ENCODE assay signal across 33 cellular contexts in genomic region chr6:51663525-51663924, GRCh38.
DNase-seq lines count a peak whose midpoint lies in the region; ATAC-seq, FAIRE-seq and TF ChIP-seq lines count a peak whose summit lies in the region.
"Had no signal": no experiment of that assay in that cellular context is flagged by ENCODE, and none has a peak within 500 bp of the region (broad histone marks: within the 10 kb centered on the region; RNA-seq: fewer than 3 reads in every experiment).

No MANE protein-coding gene starts in this region.

- TF ChIP-seq POLR2A in HepG2 (IDR thresholded peaks at IDR 0.05; ENCODE audit: insufficient read depth in 1 of 2, low read depth in 2 of 2, low read length in 2 of 2): no peak
- TF ChIP-seq POLR2A in right lobe of liver (IDR thresholded peaks at IDR 0.05): no peak
- no peak for TF ChIP-seq POLR2A in IMR-90 (IDR thresholded peaks at IDR 0.05; ENCODE audit: low read depth, low read length)
- TF ChIP-seq POLR2A in K562 (conservative IDR thresholded peaks at IDR 0.05): no peak

- no peak overlapping the region for H3K56ac ChIP-seq in IMR-90 (ENCODE audit: extremely low read depth, insufficient read depth, low read length)

- no peaks in the 10 kb centered on the region for H3K36me3 ChIP-seq in HepG2 (replicated peaks in 1 of 2; ENCODE audit: control insufficient read depth in 1 of 2, insufficient read depth in 2 of 2, low read length in 2 of 2)
- H3K36me3 ChIP-seq in right lobe of liver: no peaks in the 10 kb centered on the region
- H3K36me3 ChIP-seq in IMR-90 (ENCODE audit: control insufficient read depth, insufficient read depth, low read length): no peaks in the 10 kb centered on the region
- H3K36me3 ChIP-seq in K562 (ENCODE audit: control insufficient read depth, insufficient read depth, low read length): no peaks in the 10 kb centered on the region
- H3K36me3 ChIP-seq: BE2C; BLaER1; BLaER1 treated with 17β-estradiol and CSF1 and Interleukin-3, amounts not matched to agents 10 nM and 100 nM had no signal

- no peak for ATAC-seq in HepG2
- no peak for ATAC-seq in right lobe of liver
- no peak for ATAC-seq in IMR-90 (ENCODE audit: low read depth)
- ATAC-seq in K562: no peak
- ATAC-seq in esophagus mucosa: no peak
- ATAC-seq: A549; CD8-positive, alpha-beta T cell had no signal

- H2BK120ac ChIP-seq in IMR-90 (ENCODE audit: low read depth, low read length): no peak overlapping the region

- H3K14ac ChIP-seq in IMR-90 (replicated peaks; ENCODE audit: low read depth, low read length): no peak overlapping the region

- H4K91ac ChIP-seq in IMR-90 (ENCODE audit: insufficient read depth, low read depth, low read length): no peak overlapping the region

- TF ChIP-seq RAD21 in HepG2 (CRISPR knock-in tag; IDR thresholded peaks at IDR 0.05): no peak
- no peak for TF ChIP-seq RAD21 in IMR-90 (IDR thresholded peaks at IDR 0.05; ENCODE audit: low read length)
- no peak for TF ChIP-seq RAD21 in K562 (CRISPR knock-in tag; conservative IDR thresholded peaks at IDR 0.05 in 1 of 2, IDR thresholded peaks at IDR 0.05 in 1 of 2)

- FAIRE-seq in HepG2 (lab: Jason Lieb, UNC): no peak
- no peak for FAIRE-seq in K562 (lab: Jason Lieb, UNC)
- FAIRE-seq: A204.1, A549, D721Med had no signal

- no peak overlapping the region for H2BK20ac ChIP-seq in IMR-90 (ENCODE audit: low read depth, low read length)

- H2BK15ac ChIP-seq in IMR-90 (ENCODE audit: low read depth, low read length): no peak overlapping the region

- BruUV-seq in HepG2 (replicated peaks; lab: Mats Ljungman, UMichigan) (no TSS peak), IMR-90 (replicated peaks; lab: Mats Ljungman, UMichigan) (no TSS peak), K562 (replicated peaks; lab: Mats Ljungman, UMichigan) (no TSS peak)

- no peaks in the 10 kb centered on the region for H3K79me1 ChIP-seq in IMR-90 (ENCODE audit: low read depth in 1 of 2, low read length in 2 of 2)

- H3K4ac ChIP-seq in IMR-90 (ENCODE audit: low read depth, low read length): no peak overlapping the region

- no peak overlapping the region for H2BK5ac ChIP-seq in IMR-90 (ENCODE audit: low read depth, low read length, poor library complexity, severe bottlenecking)

- no peak for DNase-seq in HepG2 (ENCODE audit: low spot score)
- no peak for DNase-seq in right lobe of liver
- DNase-seq in IMR-90: no peak
- no peak for DNase-seq in K562 (ENCODE audit: extremely low read depth in 1 of 4, low spot score in 3 of 4)
- no peak for DNase-seq in T1000 (lab: John Stamatoyannopoulos, UW)
- DNase-seq: 8988T; ACHN; AML-193; BE2C; C1 segment of cervical spinal cord; Caco-2; Calu3; CD4-positive, alpha-beta memory T cell; CD4-positive, alpha-beta T cell; CD4-positive, CD25-positive, alpha-beta regulatory T cell; CD8-positive, alpha-beta memory T cell; CD8-positive, alpha-beta T cell; COR-L47; DMS 273 treated with DMSO at 0.1 percent for 48 hours; DMS153; DMS53; DMS79; DMS79 treated with DMSO at 0.1 percent for 48 hours; DND-41; EL had no signal

- dilution Hi-C loops in IMR-90 (cut with HindIII; ENCODE audit: low sequenced_read_pairs, unreplicated experiment): no loop called here

- H2AK5ac ChIP-seq in IMR-90 (ENCODE audit: low read depth, low read length): no peak overlapping the region

- H4K20me1 ChIP-seq in HepG2 (ENCODE audit: insufficient read depth, low read length) (no peaks in the 10 kb centered on the region), IMR-90 (ENCODE audit: insufficient read depth, low read length) (no peaks in the 10 kb centered on the region), K562 (replicated peaks; ENCODE audit: control insufficient read depth, insufficient read depth, low read length) (no peaks in the 10 kb centered on the region)
- H4K20me1 ChIP-seq: BLaER1; BLaER1 treated with 17β-estradiol and CSF1 and Interleukin-3, amounts not matched to agents 10 nM and 100 nM had no signal

- H3K27ac ChIP-seq in HepG2 (ENCODE audit: extremely low read length, insufficient read depth, low read length): no peak overlapping the region
- H3K27ac ChIP-seq in right lobe of liver: no peak overlapping the region
- no peak overlapping the region for H3K27ac ChIP-seq in IMR-90 (ENCODE audit: insufficient read depth, low read length)
- no peak overlapping the region for H3K27ac ChIP-seq in K562 (ENCODE audit: extremely low read depth, low read depth, low read length)
- H3K27ac ChIP-seq: 22Rv1; A549; BLaER1; BLaER1 treated with 17β-estradiol and CSF1 and Interleukin-3, amounts not matched to agents 10 nM and 100 nM; C4-2B had no signal

- H3K9ac ChIP-seq in HepG2 (ENCODE audit: insufficient read depth, low read depth, low read length): no peak overlapping the region
- no peak overlapping the region for H3K9ac ChIP-seq in IMR-90 (ENCODE audit: low read depth, low read length)
- H3K9ac ChIP-seq in K562 (ENCODE audit: insufficient read depth in 1 of 2, low read depth in 2 of 2, low read length in 2 of 2): no peak overlapping the region
- H3K9ac ChIP-seq: BLaER1; BLaER1 treated with 17β-estradiol and CSF1 and Interleukin-3, amounts not matched to agents 10 nM and 100 nM had no signal

- H3K18ac ChIP-seq in IMR-90 (ENCODE audit: low read depth, low read length): no peak overlapping the region

- in situ Hi-C loops in HepG2 (cut with HindIII; ENCODE audit: extremely low pct_ligation_motif_present, low pct_unique_long_range_greater_than_20kb): no loop called here
- in situ Hi-C loops in IMR-90 (cut with MboI; ENCODE audit: low sequenced_read_pairs): no loop called here
- in situ Hi-C loops in K562 (cut with MboI): no loop called here

- H4K8ac ChIP-seq in IMR-90 (ENCODE audit: low read depth in 2 of 2, low read length in 2 of 2): no peak overlapping the region

- H3K4me1 ChIP-seq in HepG2 (ENCODE audit: insufficient read depth, low read length) (no peaks in the 10 kb centered on the region), right lobe of liver (no peaks in the 10 kb centered on the region), IMR-90 (ENCODE audit: control insufficient read depth, insufficient read depth, low read length) (no peaks in the 10 kb centered on the region), K562 (replicated peaks in 1 of 2; ENCODE audit: control insufficient read depth in 2 of 2, insufficient read depth in 2 of 2, low read length in 2 of 2) (no peaks in the 10 kb centered on the region)
- H3K4me1 ChIP-seq: A549, BE2C, BLaER1, Caco-2 had no signal

- H3K9me1 ChIP-seq in IMR-90 (ENCODE audit: insufficient read depth, low read length) (no peaks in the 10 kb centered on the region), K562 (ENCODE audit: control insufficient read depth, insufficient read depth, low read length) (no peaks in the 10 kb centered on the region)

- H3K79me2 ChIP-seq in HepG2 (ENCODE audit: insufficient read depth, low read length): no peaks in the 10 kb centered on the region
- no peaks in the 10 kb centered on the region for H3K79me2 ChIP-seq in K562 (ENCODE audit: control insufficient read depth, insufficient read depth, low read length)

- no peak overlapping the region for H3K4me3 ChIP-seq in HepG2 (replicated peaks in 1 of 3; ENCODE audit: insufficient read depth in 1 of 3, low read depth in 2 of 3, low read length in 3 of 3)
- no peak overlapping the region for H3K4me3 ChIP-seq in right lobe of liver
- H3K4me3 ChIP-seq in IMR-90 (ENCODE audit: insufficient read depth, low read depth, low read length): no peak overlapping the region
- H3K4me3 ChIP-seq in K562: no peak overlapping the region
- H3K4me3 ChIP-seq: A549; BLaER1; BLaER1 treated with 17β-estradiol and CSF1 and Interleukin-3, amounts not matched to agents 10 nM and 100 nM had no signal

- H3K27me3 ChIP-seq in HepG2 (ENCODE audit: control insufficient read depth in 1 of 2, insufficient read depth in 2 of 2, low read length in 2 of 2) (no peaks in the 10 kb centered on the region), right lobe of liver (no peaks in the 10 kb centered on the region), IMR-90 (ENCODE audit: control insufficient read depth, insufficient read depth, low read length) (no peaks in the 10 kb centered on the region), K562 (ENCODE audit: control insufficient read depth in 2 of 2, insufficient read depth in 2 of 2, low read length in 2 of 2) (no peaks in the 10 kb centered on the region)
- H3K27me3 ChIP-seq: BE2C; BLaER1; BLaER1 treated with 17β-estradiol and CSF1 and Interleukin-3, amounts not matched to agents 10 nM and 100 nM had no signal

- intact Hi-C loops in HepG2 (cut with micrococcal nuclease; ENCODE audit: unreplicated experiment): no loop called here
- intact Hi-C loops in right lobe of liver (cut with DNase I): no loop called here
- intact Hi-C loops in IMR-90 (cut with micrococcal nuclease): no loop called here
- intact Hi-C loops in K562 (cut with micrococcal nuclease): no loop called here

- no peak for TF ChIP-seq EP300 in HepG2 (IDR thresholded peaks at IDR 0.05; ENCODE audit: low read depth in 2 of 2, low read length in 2 of 2)
- TF ChIP-seq EP300 in HepG2 (CRISPR knock-in tag; IDR thresholded peaks at IDR 0.05; ENCODE audit: borderline replicate concordance): no peak
- no peak for TF ChIP-seq EP300 in K562 (IDR thresholded peaks at IDR 0.05; ENCODE audit: low read length)

- H2AFZ ChIP-seq in HepG2 (ENCODE audit: low read length) (no peak overlapping the region), IMR-90 (replicated peaks; ENCODE audit: low read length, poor library complexity) (no peak overlapping the region), K562 (ENCODE audit: low read depth, low read length) (no peak overlapping the region)

- H3K23ac ChIP-seq in IMR-90 (ENCODE audit: low read depth, low read length): no peak overlapping the region

- no peak overlapping the region for H4K5ac ChIP-seq in IMR-90 (ENCODE audit: low read depth, low read length)

- no peaks in the 10 kb centered on the region for H3K9me3 ChIP-seq in HepG2 (ENCODE audit: low read length)
- no peaks in the 10 kb centered on the region for H3K9me3 ChIP-seq in right lobe of liver
- peaks cover 9% of the 10 kb centered on the region for H3K9me3 ChIP-seq in IMR-90 (ENCODE audit: control insufficient read depth, insufficient read depth, low read length)
- peaks cover 4% of the 10 kb centered on the region; the same call in 1 of the 2 replicates for H3K9me3 ChIP-seq in K562 (replicated peaks; ENCODE audit: control insufficient read depth, insufficient read depth, low read depth, low read length)
- H3K9me3 ChIP-seq: A549; BE2C; BLaER1; BLaER1 treated with 17β-estradiol and CSF1 and Interleukin-3, amounts not matched to agents 10 nM and 100 nM; Caco-2 had no signal

- no peak for TF ChIP-seq CTCF in HepG2 (CRISPR knock-in tag; IDR thresholded peaks at IDR 0.05)
- no peak for TF ChIP-seq CTCF in right lobe of liver (IDR thresholded peaks at IDR 0.05)
- TF ChIP-seq CTCF in IMR-90 (conservative IDR thresholded peaks at IDR 0.05; ENCODE audit: low read depth, low read length): no peak
- no peak for TF ChIP-seq CTCF in K562 (IDR thresholded peaks at IDR 0.05 in 2 of 3, conservative IDR thresholded peaks at IDR 0.05 in 1 of 3; ENCODE audit: insufficient read depth in 2 of 3, low read depth in 1 of 3, low read length in 3 of 3)

- H3K4me2 ChIP-seq in HepG2 (ENCODE audit: low read depth, low read length) (no peak overlapping the region), IMR-90 (ENCODE audit: low read depth, low read length) (no peak overlapping the region), K562 (ENCODE audit: insufficient read depth, low read length) (no peak overlapping the region)
- H3K4me2 ChIP-seq: A549; BLaER1; BLaER1 treated with 17β-estradiol and CSF1 and Interleukin-3, amounts not matched to agents 10 nM and 100 nM had no signal

- CTCF ChIA-PET in HepG2 (lab: Yijun Ruan, JAX; ENCODE audit: low intra/inter-chr PET ratio, low total read pairs): no interaction called here
- CTCF ChIA-PET in IMR-90 (lab: Yijun Ruan, JAX): no interaction called here
- CTCF ChIA-PET in K562 (lab: Yijun Ruan, JAX; ENCODE audit: low intra/inter-chr PET ratio): no interaction called here

- H2AK9ac ChIP-seq in IMR-90 (replicated peaks; ENCODE audit: low read depth, low read length, poor library complexity): no peak overlapping the region

- POLR2A ChIA-PET in HepG2 (lab: Yijun Ruan, JAX): no interaction called here
- POLR2A ChIA-PET in IMR-90 (lab: Charles Lee; ENCODE audit: unreplicated experiment): no interaction called here
- POLR2A ChIA-PET in K562 (lab: Yijun Ruan, JAX): no interaction called here

Comparison
In these comparisons a context has a peak if more than half of its experiments do, and no peak if none do; other contexts are left out.
1. Of the 241 proteins assayed by ChIP-seq in both HepG2 and K562: peak only in HepG2: MAFF; only in K562: MAFG; in both: none; in neither: 238; mixed calls (peak in some experiments, not most) for 1.